9 cellular contexts compared by ENCODE assay signal in the genomic region with DNA sequence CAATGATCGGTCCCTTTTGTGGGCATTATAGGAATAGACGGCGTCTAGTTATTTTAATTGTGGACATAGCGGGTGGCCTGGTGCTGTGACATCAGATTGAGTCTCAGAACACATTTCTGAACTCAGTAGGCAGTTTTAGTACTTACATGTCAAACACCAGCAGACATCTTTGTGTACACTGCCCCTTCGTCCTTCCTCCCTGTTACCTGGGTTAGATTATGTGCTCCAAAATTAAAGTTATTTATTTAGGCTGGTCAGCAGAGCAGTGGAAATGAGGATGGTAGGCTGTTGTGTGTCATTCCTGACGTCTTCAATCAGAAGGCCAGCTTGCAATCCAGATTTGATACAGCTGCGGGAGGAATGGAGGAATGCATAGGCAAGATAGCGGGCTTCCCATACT. TPM values are rescaled to one million over a fixed set of nuclear protein-coding genes. Genes with fewer than 3 reads are reported as not detected.
DNase-seq lines count a peak whose midpoint lies in the region; ATAC-seq lines count a peak whose summit lies in the region.
"Had no signal": no experiment of that assay in that cellular context is flagged by ENCODE, and none has a peak within 500 bp of the region (broad histone marks: within the 10 kb centered on the region; RNA-seq: fewer than 3 reads in every experiment).

No MANE protein-coding gene starts in this region.

- peaks cover 48% of the 10 kb centered on the region for H3F3A ChIP-seq in GM23248 (ENCODE audit: insufficient read depth)

- DNase-seq in GM23248 (peak; percentile 69), amniotic epithelial cell (ENCODE audit: low read depth) (peak; percentile 59), NCI-H187 treated with DMSO at 0.1 percent for 48 hours (lab: John Stamatoyannopoulos, UW) (no peak)
- no peak for DNase-seq in effector CD8-positive, alpha-beta T cell (lab: John Stamatoyannopoulos, UW)
- no peak for DNase-seq in activated T-cell treated with anti-CD3 and anti-CD28 coated beads, Interleukin-2, amount 50 U/mL, for 48 hours

- WGBS in GM23248 (ENCODE audit: low coverage in 1 of 2, low lambda C conversion rate in 2 of 2, missing lambda C conversion rate in 2 of 2), 2 experiments: 7 to 9% methylated on average over 8 of the region's 8 CpGs

- H2AFZ ChIP-seq in GM23248: 0 out of 2 replicates have a peak overlapping the region, but pooled peaks have one; percentile 1

- in situ Hi-C loops in GM23248 (cut with MboI): loop anchor here (10.0 to 25.0 kb wide), 3 partner anchors 171 to 434 kb away; no protein-coding TSS in a partner anchor

- H3K9me2 ChIP-seq in GM23248 (ENCODE audit: insufficient read depth): no peaks in the 10 kb centered on the region

- H3K4me3 ChIP-seq in GM23248 (peak overlapping the region; percentile 88), iPS-18c (ENCODE audit: insufficient read depth, low read depth, low read length) (peak overlapping the region; percentile 83), skin epidermis (peak overlapping the region; percentile 44 to 70 (median 63))

- H3K4me1 ChIP-seq in GM23248 (ENCODE audit: insufficient read depth): peaks cover 49% of the 10 kb centered on the region

- peak overlapping the region; percentile 98 for H3K4me2 ChIP-seq in GM23248 (ENCODE audit: unreplicated experiment)

- H3K9ac ChIP-seq in GM23248: peak overlapping the region; percentile 96

- peaks cover 75% of the 10 kb centered on the region for H3K79me2 ChIP-seq in GM23248 (ENCODE audit: insufficient read depth)

- H3K27me3 ChIP-seq in GM23248 (replicated peaks; ENCODE audit: insufficient read depth): no peaks in the 10 kb centered on the region

- H3K27ac ChIP-seq in GM23248: peak overlapping the region; percentile 92
- H3K27ac ChIP-seq in skin epidermis: peak overlapping the region in 18 of 21 experiments; percentile 18 to 96 (median 90)

- H3K9me3 ChIP-seq in GM23248 (ENCODE audit: low read depth) (no peaks in the 10 kb centered on the region), iPS-18c (ENCODE audit: control insufficient read depth, insufficient read depth, low read length) (no peaks in the 10 kb centered on the region)

- no peaks in the 10 kb centered on the region for H3K36me3 ChIP-seq in GM23248 (ENCODE audit: low read depth)

- H4K20me1 ChIP-seq in GM23248 (ENCODE audit: insufficient read depth): no peaks in the 10 kb centered on the region

- ATAC-seq in GM18907 (IDR thresholded peaks at IDR 0.05; ENCODE audit: unreplicated experiment): no peak
- ATAC-seq: activated T-helper 17 cell treated with anti-CD3 and anti-CD28 coated beads, Interleukin-2, amount 50 U/mL, for 72 hours had no signal

RNA-seq across cellular contexts. Expression of gene TCF7L2, which starts 3.7 kb away (rescaled TPM):
- 4.2 and 6.2 TPM in 2 replicates for total RNA-seq in GM23248 (2014; rRNA removed; shearing (Covaris generic))
- 18.2 and 19.3 TPM in 2 replicates for polyA plus RNA-seq in GM23248 (2016; fragmentation: Nextera tagmentation; extraction: Ambion mirVana)

Comparison
In these comparisons a context has a peak if more than half of its experiments do, and no peak if none do; other contexts are left out.
1. DNase-seq: peak in GM23248 (single experiment) and amniotic epithelial cell (single experiment); none in effector CD8-positive, alpha-beta T cell (single experiment), activated T-cell treated with anti-CD3 and anti-CD28 coated beads, Interleukin-2, amount 50 U/mL, for 48 hours (0 of 2) and NCI-H187 treated with DMSO at 0.1 percent for 48 hours (single experiment).
2. Peak in every context shown above with its lines, with median percentiles within 50 percentile points of each other: H3K4me3 ChIP-seq.